ENCODE assay signal across 1 cellular context in genomic region chr2:201130524-201131186, GRCh38.
TF ChIP-seq lines count a peak whose summit lies in the region.

No MANE protein-coding gene starts in this region.

TF ChIP-seq in K562, 482 proteins besides CTCF, POLR2A, EP300 and RAD21 (continued from another document and continues in another):
- TF ChIP-seq BRD9 (IDR thresholded peaks at IDR 0.05; ENCODE audit: low read depth, partially characterized antibody) (peak; percentile 41), SAP30 (IDR thresholded peaks at IDR 0.05; ENCODE audit: borderline replicate concordance, insufficient read depth, low read depth, low read length, poor library complexity, severe bottlenecking) (no peak), MLX (CRISPR knock-in tag; conservative IDR thresholded peaks at IDR 0.05) (no peak), THAP12 (CRISPR knock-in tag; IDR thresholded peaks at IDR 0.05) (no peak), PHF21A (IDR thresholded peaks at IDR 0.05; ENCODE audit: borderline replicate concordance, low read depth) (no peak), THRA (IDR thresholded peaks at IDR 0.05) (no peak), MBD1 (CRISPR knock-in tag; IDR thresholded peaks at IDR 0.05) (no peak), GABPB2 (CRISPR knock-in tag; conservative IDR thresholded peaks at IDR 0.05) (no peak), ZBTB7A (IDR thresholded peaks at IDR 0.05; ENCODE audit: borderline replicate concordance, control insufficient read depth, low read depth, low read length) (no peak), C11orf30 (IDR thresholded peaks at IDR 0.05; ENCODE audit: low read depth) (peak; percentile 41), ZNF324 (CRISPR knock-in tag; IDR thresholded peaks at IDR 0.05) (no peak), STAG1 (CRISPR knock-in tag; IDR thresholded peaks at IDR 0.05; ENCODE audit: borderline replicate concordance) (no peak), RFX1 (IDR thresholded peaks at IDR 0.05) (no peak), GABPB1 (CRISPR knock-in tag; IDR thresholded peaks at IDR 0.05) (no peak), SLC30A9 (CRISPR knock-in tag; IDR thresholded peaks at IDR 0.05) (no peak), ZNF277 (CRISPR knock-in tag; IDR thresholded peaks at IDR 0.05; ENCODE audit: borderline replicate concordance) (no peak), HLTF (IDR thresholded peaks at IDR 0.05) (no peak), ZBTB12 (CRISPR knock-in tag; IDR thresholded peaks at IDR 0.05) (no peak), KDM4B (IDR thresholded peaks at IDR 0.05; ENCODE audit: borderline replicate concordance in 2 of 2, low read depth in 1 of 2) (no peak), ETV5 (CRISPR knock-in tag; IDR thresholded peaks at IDR 0.05; ENCODE audit: low read depth) (0 out of 2 replicates have a peak, but pooled peaks have one; percentile 39), RBM22 (IDR thresholded peaks at IDR 0.05; ENCODE audit: low read depth, low read length, poor library complexity, severe bottlenecking) (no peak), CBFA2T2 (conservative IDR thresholded peaks at IDR 0.05) (peak; percentile 68), CREBBP (IDR thresholded peaks at IDR 0.05; ENCODE audit: low read depth, low read length) (no peak), E2F6 (IDR thresholded peaks at IDR 0.05; ENCODE audit: borderline replicate concordance in 1 of 2, extremely low read depth in 1 of 2, insufficient read depth in 1 of 2, insufficient read length in 1 of 2, low read depth in 1 of 2, low read length in 1 of 2, poor library complexity in 1 of 2, severe bottlenecking in 1 of 2) (no peak), ZNF740 (CRISPR knock-in tag; IDR thresholded peaks at IDR 0.05) (no peak), ZNF740 (tag; IDR thresholded peaks at IDR 0.05) (no peak), KLF1 (tag; IDR thresholded peaks at IDR 0.05) (no peak), IRF9 (tag; IDR thresholded peaks at IDR 0.05) (no peak), E2F1 (CRISPR knock-in tag; IDR thresholded peaks at IDR 0.05) (no peak), MITF (IDR thresholded peaks at IDR 0.05) (no peak), ZNF316 (IDR thresholded peaks at IDR 0.05) (no peak), ZNF217 (CRISPR knock-in tag; IDR thresholded peaks at IDR 0.05) (no peak), HCFC1 (IDR thresholded peaks at IDR 0.05; ENCODE audit: low read depth, low read length) (no peak), MIER1 (IDR thresholded peaks at IDR 0.05; ENCODE audit: low read depth) (no peak), ZNF780A (CRISPR knock-in tag; IDR thresholded peaks at IDR 0.05) (no peak), NUFIP1 (IDR thresholded peaks at IDR 0.05; ENCODE audit: partially characterized antibody) (no peak)
